Comparison of ENCODE assay signal across 2 cellular contexts in the genomic region with DNA sequence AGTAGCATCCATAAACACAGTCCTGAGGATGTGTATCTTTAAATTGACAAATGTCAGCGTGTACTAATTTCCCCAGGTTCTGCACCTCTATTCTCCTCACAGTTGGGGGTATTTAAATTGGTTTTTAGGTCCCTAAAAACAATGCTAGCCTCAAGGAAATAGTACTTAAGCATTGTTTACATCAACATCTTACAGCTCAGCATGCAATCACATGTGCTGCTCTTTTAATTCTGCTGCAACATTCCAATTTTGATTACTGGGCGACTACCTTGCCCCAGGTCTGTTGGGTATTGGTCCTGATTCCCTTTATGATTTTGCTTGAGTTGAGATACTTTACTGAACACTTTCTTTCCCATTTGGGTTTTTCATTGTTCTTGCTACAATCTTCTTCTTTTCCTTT.
TF ChIP-seq lines count a peak whose summit lies in the region.

No MANE protein-coding gene starts in this region.

TF ChIP-seq in GM23338, 12 proteins besides CTCF, POLR2A, EP300 and RAD21 (continues in another document):
- TF ChIP-seq, protein P1, sequence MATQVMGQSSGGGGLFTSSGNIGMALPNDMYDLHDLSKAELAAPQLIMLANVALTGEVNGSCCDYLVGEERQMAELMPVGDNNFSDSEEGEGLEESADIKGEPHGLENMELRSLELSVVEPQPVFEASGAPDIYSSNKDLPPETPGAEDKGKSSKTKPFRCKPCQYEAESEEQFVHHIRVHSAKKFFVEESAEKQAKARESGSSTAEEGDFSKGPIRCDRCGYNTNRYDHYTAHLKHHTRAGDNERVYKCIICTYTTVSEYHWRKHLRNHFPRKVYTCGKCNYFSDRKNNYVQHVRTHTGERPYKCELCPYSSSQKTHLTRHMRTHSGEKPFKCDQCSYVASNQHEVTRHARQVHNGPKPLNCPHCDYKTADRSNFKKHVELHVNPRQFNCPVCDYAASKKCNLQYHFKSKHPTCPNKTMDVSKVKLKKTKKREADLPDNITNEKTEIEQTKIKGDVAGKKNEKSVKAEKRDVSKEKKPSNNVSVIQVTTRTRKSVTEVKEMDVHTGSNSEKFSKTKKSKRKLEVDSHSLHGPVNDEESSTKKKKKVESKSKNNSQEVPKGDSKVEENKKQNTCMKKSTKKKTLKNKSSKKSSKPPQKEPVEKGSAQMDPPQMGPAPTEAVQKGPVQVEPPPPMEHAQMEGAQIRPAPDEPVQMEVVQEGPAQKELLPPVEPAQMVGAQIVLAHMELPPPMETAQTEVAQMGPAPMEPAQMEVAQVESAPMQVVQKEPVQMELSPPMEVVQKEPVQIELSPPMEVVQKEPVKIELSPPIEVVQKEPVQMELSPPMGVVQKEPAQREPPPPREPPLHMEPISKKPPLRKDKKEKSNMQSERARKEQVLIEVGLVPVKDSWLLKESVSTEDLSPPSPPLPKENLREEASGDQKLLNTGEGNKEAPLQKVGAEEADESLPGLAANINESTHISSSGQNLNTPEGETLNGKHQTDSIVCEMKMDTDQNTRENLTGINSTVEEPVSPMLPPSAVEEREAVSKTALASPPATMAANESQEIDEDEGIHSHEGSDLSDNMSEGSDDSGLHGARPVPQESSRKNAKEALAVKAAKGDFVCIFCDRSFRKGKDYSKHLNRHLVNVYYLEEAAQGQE (IDR thresholded peaks at IDR 0.05; ENCODE audit: unreplicated experiment), result no peak
- TF ChIP-seq STAT1 (IDR thresholded peaks at IDR 0.05; ENCODE audit: unreplicated experiment) (no peak), CREB1 (CRISPR knock-in tag; IDR thresholded peaks at IDR 0.05; ENCODE audit: low read depth) (no peak), JUNB (IDR thresholded peaks at IDR 0.05; ENCODE audit: unreplicated experiment) (no peak), EZH2phosphoT487 (IDR thresholded peaks at IDR 0.05; ENCODE audit: unreplicated experiment) (no peak), POLR2AphosphoS5 (IDR thresholded peaks at IDR 0.05; ENCODE audit: low read depth) (no peak), ZNF114 (CRISPR knock-in tag; IDR thresholded peaks at IDR 0.05) (no peak), ZNF331 (CRISPR knock-in tag; IDR thresholded peaks at IDR 0.05; ENCODE audit: low read depth) (no peak)
- TF ChIP-seq, protein P2, sequence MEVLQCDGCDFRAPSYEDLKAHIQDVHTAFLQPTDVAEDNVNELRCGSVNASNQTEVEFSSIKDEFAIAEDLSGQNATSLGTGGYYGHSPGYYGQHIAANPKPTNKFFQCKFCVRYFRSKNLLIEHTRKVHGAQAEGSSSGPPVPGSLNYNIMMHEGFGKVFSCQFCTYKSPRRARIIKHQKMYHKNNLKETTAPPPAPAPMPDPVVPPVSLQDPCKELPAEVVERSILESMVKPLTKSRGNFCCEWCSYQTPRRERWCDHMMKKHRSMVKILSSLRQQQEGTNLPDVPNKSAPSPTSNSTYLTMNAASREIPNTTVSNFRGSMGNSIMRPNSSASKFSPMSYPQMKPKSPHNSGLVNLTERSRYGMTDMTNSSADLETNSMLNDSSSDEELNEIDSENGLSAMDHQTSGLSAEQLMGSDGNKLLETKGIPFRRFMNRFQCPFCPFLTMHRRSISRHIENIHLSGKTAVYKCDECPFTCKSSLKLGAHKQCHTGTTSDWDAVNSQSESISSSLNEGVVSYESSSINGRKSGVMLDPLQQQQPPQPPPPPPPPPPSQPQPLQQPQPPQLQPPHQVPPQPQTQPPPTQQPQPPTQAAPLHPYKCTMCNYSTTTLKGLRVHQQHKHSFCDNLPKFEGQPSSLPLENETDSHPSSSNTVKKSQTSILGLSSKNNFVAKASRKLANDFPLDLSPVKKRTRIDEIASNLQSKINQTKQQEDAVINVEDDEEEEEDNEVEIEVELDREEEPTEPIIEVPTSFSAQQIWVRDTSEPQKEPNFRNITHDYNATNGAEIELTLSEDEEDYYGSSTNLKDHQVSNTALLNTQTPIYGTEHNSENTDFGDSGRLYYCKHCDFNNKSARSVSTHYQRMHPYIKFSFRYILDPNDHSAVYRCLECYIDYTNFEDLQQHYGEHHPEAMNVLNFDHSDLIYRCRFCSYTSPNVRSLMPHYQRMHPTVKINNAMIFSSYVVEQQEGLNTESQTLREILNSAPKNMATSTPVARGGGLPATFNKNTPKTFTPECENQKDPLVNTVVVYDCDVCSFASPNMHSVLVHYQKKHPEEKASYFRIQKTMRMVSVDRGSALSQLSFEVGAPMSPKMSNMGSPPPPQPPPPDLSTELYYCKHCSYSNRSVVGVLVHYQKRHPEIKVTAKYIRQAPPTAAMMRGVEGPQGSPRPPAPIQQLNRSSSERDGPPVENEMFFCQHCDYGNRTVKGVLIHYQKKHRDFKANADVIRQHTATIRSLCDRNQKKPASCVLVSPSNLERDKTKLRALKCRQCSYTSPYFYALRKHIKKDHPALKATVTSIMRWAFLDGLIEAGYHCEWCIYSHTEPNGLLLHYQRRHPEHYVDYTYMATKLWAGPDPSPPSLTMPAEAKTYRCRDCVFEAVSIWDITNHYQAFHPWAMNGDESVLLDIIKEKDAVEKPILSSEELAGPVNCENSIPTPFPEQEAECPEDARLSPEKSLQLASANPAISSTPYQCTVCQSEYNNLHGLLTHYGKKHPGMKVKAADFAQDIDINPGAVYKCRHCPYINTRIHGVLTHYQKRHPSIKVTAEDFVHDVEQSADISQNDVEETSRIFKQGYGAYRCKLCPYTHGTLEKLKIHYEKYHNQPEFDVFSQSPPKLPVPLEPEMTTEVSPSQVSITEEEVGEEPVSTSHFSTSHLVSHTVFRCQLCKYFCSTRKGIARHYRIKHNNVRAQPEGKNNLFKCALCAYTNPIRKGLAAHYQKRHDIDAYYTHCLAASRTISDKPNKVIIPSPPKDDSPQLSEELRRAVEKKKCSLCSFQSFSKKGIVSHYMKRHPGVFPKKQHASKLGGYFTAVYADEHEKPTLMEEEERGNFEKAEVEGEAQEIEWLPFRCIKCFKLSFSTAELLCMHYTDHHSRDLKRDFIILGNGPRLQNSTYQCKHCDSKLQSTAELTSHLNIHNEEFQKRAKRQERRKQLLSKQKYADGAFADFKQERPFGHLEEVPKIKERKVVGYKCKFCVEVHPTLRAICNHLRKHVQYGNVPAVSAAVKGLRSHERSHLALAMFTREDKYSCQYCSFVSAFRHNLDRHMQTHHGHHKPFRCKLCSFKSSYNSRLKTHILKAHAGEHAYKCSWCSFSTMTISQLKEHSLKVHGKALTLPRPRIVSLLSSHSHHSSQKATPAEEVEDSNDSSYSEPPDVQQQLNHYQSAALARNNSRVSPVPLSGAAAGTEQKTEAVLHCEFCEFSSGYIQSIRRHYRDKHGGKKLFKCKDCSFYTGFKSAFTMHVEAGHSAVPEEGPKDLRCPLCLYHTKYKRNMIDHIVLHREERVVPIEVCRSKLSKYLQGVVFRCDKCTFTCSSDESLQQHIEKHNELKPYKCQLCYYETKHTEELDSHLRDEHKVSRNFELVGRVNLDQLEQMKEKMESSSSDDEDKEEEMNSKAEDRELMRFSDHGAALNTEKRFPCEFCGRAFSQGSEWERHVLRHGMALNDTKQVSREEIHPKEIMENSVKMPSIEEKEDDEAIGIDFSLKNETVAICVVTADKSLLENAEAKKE (CRISPR knock-in tag; IDR thresholded peaks at IDR 0.05), result no peak
- TF ChIP-seq, protein P3, sequence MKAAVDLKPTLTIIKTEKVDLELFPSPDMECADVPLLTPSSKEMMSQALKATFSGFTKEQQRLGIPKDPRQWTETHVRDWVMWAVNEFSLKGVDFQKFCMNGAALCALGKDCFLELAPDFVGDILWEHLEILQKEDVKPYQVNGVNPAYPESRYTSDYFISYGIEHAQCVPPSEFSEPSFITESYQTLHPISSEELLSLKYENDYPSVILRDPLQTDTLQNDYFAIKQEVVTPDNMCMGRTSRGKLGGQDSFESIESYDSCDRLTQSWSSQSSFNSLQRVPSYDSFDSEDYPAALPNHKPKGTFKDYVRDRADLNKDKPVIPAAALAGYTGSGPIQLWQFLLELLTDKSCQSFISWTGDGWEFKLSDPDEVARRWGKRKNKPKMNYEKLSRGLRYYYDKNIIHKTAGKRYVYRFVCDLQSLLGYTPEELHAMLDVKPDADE (IDR thresholded peaks at IDR 0.05), result peak; percentile 43; the same call in 1 of the 2 replicates

TF ChIP-seq in H1, 55 proteins besides CTCF, POLR2A, EP300 and RAD21 (continued from another document):
- TF ChIP-seq ZNF274 (IDR thresholded peaks at IDR 0.05; ENCODE audit: borderline replicate concordance, extremely low read depth, low read length), result no peak
- no peak for TF ChIP-seq SP2 (IDR thresholded peaks at IDR 0.05; ENCODE audit: low read length)
- no peak for TF ChIP-seq RNF2 (IDR thresholded peaks at IDR 0.05; ENCODE audit: borderline replicate concordance, low read depth, low read length, missing control alignments, poor library complexity, severe bottlenecking)
- peak; percentile 41; the same call in 1 of the 2 replicates for TF ChIP-seq TEAD4 (IDR thresholded peaks at IDR 0.05; ENCODE audit: low read depth, low read length)
- TF ChIP-seq SUZ12 (IDR thresholded peaks at IDR 0.05; ENCODE audit: low read length), result no peak
- TF ChIP-seq RBBP5 (IDR thresholded peaks at IDR 0.05; ENCODE audit: borderline replicate concordance, low read depth, low read length), result no peak
- no peak for TF ChIP-seq CHD1 (IDR thresholded peaks at IDR 0.05; ENCODE audit: low read depth, low read length)
- TF ChIP-seq, protein P4, sequence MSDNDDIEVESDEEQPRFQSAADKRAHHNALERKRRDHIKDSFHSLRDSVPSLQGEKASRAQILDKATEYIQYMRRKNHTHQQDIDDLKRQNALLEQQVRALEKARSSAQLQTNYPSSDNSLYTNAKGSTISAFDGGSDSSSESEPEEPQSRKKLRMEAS (IDR thresholded peaks at IDR 0.05), result no peak
- TF ChIP-seq POLR2AphosphoS5 (IDR thresholded peaks at IDR 0.05; ENCODE audit: low read depth, low read length), result peak; percentile 74
- 0 out of 2 replicates have a peak, but pooled peaks have one; percentile 73 for TF ChIP-seq TCF12 (IDR thresholded peaks at IDR 0.05; ENCODE audit: low read depth, low read length)
- no peak for TF ChIP-seq CTBP2 (IDR thresholded peaks at IDR 0.05; ENCODE audit: borderline replicate concordance, insufficient read depth, insufficient read length, low read length)
- TF ChIP-seq TAF1 (IDR thresholded peaks at IDR 0.05; ENCODE audit: low read depth, low read length), result no peak
- TF ChIP-seq, protein P5, sequence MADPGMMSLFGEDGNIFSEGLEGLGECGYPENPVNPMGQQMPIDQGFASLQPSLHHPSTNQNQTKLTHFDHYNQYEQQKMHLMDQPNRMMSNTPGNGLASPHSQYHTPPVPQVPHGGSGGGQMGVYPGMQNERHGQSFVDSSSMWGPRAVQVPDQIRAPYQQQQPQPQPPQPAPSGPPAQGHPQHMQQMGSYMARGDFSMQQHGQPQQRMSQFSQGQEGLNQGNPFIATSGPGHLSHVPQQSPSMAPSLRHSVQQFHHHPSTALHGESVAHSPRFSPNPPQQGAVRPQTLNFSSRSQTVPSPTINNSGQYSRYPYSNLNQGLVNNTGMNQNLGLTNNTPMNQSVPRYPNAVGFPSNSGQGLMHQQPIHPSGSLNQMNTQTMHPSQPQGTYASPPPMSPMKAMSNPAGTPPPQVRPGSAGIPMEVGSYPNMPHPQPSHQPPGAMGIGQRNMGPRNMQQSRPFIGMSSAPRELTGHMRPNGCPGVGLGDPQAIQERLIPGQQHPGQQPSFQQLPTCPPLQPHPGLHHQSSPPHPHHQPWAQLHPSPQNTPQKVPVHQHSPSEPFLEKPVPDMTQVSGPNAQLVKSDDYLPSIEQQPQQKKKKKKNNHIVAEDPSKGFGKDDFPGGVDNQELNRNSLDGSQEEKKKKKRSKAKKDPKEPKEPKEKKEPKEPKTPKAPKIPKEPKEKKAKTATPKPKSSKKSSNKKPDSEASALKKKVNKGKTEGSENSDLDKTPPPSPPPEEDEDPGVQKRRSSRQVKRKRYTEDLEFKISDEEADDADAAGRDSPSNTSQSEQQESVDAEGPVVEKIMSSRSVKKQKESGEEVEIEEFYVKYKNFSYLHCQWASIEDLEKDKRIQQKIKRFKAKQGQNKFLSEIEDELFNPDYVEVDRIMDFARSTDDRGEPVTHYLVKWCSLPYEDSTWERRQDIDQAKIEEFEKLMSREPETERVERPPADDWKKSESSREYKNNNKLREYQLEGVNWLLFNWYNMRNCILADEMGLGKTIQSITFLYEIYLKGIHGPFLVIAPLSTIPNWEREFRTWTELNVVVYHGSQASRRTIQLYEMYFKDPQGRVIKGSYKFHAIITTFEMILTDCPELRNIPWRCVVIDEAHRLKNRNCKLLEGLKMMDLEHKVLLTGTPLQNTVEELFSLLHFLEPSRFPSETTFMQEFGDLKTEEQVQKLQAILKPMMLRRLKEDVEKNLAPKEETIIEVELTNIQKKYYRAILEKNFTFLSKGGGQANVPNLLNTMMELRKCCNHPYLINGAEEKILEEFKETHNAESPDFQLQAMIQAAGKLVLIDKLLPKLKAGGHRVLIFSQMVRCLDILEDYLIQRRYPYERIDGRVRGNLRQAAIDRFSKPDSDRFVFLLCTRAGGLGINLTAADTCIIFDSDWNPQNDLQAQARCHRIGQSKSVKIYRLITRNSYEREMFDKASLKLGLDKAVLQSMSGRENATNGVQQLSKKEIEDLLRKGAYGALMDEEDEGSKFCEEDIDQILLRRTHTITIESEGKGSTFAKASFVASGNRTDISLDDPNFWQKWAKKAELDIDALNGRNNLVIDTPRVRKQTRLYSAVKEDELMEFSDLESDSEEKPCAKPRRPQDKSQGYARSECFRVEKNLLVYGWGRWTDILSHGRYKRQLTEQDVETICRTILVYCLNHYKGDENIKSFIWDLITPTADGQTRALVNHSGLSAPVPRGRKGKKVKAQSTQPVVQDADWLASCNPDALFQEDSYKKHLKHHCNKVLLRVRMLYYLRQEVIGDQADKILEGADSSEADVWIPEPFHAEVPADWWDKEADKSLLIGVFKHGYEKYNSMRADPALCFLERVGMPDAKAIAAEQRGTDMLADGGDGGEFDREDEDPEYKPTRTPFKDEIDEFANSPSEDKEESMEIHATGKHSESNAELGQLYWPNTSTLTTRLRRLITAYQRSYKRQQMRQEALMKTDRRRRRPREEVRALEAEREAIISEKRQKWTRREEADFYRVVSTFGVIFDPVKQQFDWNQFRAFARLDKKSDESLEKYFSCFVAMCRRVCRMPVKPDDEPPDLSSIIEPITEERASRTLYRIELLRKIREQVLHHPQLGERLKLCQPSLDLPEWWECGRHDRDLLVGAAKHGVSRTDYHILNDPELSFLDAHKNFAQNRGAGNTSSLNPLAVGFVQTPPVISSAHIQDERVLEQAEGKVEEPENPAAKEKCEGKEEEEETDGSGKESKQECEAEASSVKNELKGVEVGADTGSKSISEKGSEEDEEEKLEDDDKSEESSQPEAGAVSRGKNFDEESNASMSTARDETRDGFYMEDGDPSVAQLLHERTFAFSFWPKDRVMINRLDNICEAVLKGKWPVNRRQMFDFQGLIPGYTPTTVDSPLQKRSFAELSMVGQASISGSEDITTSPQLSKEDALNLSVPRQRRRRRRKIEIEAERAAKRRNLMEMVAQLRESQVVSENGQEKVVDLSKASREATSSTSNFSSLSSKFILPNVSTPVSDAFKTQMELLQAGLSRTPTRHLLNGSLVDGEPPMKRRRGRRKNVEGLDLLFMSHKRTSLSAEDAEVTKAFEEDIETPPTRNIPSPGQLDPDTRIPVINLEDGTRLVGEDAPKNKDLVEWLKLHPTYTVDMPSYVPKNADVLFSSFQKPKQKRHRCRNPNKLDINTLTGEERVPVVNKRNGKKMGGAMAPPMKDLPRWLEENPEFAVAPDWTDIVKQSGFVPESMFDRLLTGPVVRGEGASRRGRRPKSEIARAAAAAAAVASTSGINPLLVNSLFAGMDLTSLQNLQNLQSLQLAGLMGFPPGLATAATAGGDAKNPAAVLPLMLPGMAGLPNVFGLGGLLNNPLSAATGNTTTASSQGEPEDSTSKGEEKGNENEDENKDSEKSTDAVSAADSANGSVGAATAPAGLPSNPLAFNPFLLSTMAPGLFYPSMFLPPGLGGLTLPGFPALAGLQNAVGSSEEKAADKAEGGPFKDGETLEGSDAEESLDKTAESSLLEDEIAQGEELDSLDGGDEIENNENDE (IDR thresholded peaks at IDR 0.05; ENCODE audit: insufficient replicate concordance, low read length), result peak; percentile 63
TF ChIP-seq in H1: peak in this region for 4.
